ENCODE assay signal across 11 cellular contexts in genomic region chr7:81013036-81013435, GRCh38.
A peak's percentile ranks its signal among the peaks of the same experiment; 100 is the strongest.
DNase-seq lines count a peak whose midpoint lies in the region; ATAC-seq and TF ChIP-seq lines count a peak whose summit lies in the region.
"Had no signal": no experiment of that assay in that cellular context is flagged by ENCODE, and none has a peak within 500 bp of the region (broad histone marks: within the 10 kb centered on the region; RNA-seq: fewer than 3 reads in every experiment).

No MANE protein-coding gene starts in this region.

- H3K27me3 ChIP-seq in HUES48 (ENCODE audit: control insufficient read depth, insufficient read depth, low read length), result no peaks in the 10 kb centered on the region
- no peaks in the 10 kb centered on the region for H3K27me3 ChIP-seq in brain microvascular endothelial cell (replicated peaks)
- H3K27me3 ChIP-seq in left lung, result no peaks in the 10 kb centered on the region
- no peaks in the 10 kb centered on the region for H3K27me3 ChIP-seq in SJCRH30

- intact Hi-C loops in left lung (cut with DNase I), result no loop called here

- in situ Hi-C loops in brain microvascular endothelial cell (cut with HindIII; ENCODE audit: low pct_ligation_motif_present, low sequenced_read_pairs), result no loop called here

- ATAC-seq in left lung, result peak; percentile 51

- DNase-seq in AG08396 (ENCODE audit: low spot score) (peak; percentile 15), brain microvascular endothelial cell (peak; percentile 32), left lung (no peak), hippocampal formation (lab: John Stamatoyannopoulos, UW) (no peak), KG1 (lab: John Stamatoyannopoulos, UW) (no peak), SJCRH30 (no peak)
- DNase-seq in activated T-cell treated with anti-CD3 and anti-CD28 coated beads, Interleukin-2, amount 50 U/mL, for 1 hour, result no peak
- DNase-seq: CD4-positive, CD25-positive, alpha-beta regulatory T cell; naive B cell; NCI-H2029 treated with DMSO at 0.1 percent for 48 hours had no signal

- H3K27ac ChIP-seq in HUES48 (ENCODE audit: low read depth, low read length), result peak overlapping the region; percentile 68
- H3K27ac ChIP-seq in brain microvascular endothelial cell, result no peak overlapping the region
- no peak overlapping the region for H3K27ac ChIP-seq in left lung
- H3K27ac ChIP-seq in SJCRH30, result no peak overlapping the region

- H3K4me3 ChIP-seq in HUES48 (ENCODE audit: low read depth, low read length) (no peak overlapping the region), brain microvascular endothelial cell (ENCODE audit: low read depth, low read length) (no peak overlapping the region), left lung (no peak overlapping the region), SJCRH30 (no peak overlapping the region)

- no peaks in the 10 kb centered on the region for H3K36me3 ChIP-seq in HUES48 (ENCODE audit: control insufficient read depth, insufficient read depth, low read length)
- H3K36me3 ChIP-seq in brain microvascular endothelial cell (replicated peaks), result no peaks in the 10 kb centered on the region
- peaks cover 0 to 2% of the 10 kb centered on the region in 2 donors for H3K36me3 ChIP-seq in left lung
- no peaks in the 10 kb centered on the region for H3K36me3 ChIP-seq in SJCRH30

- TF ChIP-seq CTCF in brain microvascular endothelial cell (IDR thresholded peaks at IDR 0.05; ENCODE audit: low read depth, low read length, missing control alignments), result no peak
- no peak for TF ChIP-seq CTCF in left lung (IDR thresholded peaks at IDR 0.05)

- no peak overlapping the region for H3K9ac ChIP-seq in HUES48 (ENCODE audit: low read depth, low read length)

- H3K9me3 ChIP-seq in HUES48 (ENCODE audit: control insufficient read depth, insufficient read depth, low read length) (peaks cover 5% of the 10 kb centered on the region), left lung (peaks cover 0 to 15% of the 10 kb centered on the region in 2 donors), SJCRH30 (replicated peaks) (peaks cover 5% of the 10 kb centered on the region; the same call in 1 of the 2 replicates)

- H3K4me1 ChIP-seq in HUES48 (ENCODE audit: control insufficient read depth, insufficient read depth, low read length) (peaks cover 8% of the 10 kb centered on the region; the same call in 1 of the 2 replicates), left lung (no peaks in the 10 kb centered on the region), SJCRH30 (no peaks in the 10 kb centered on the region)

Comparison
In these comparisons a context has a peak if more than half of its experiments do, and no peak if none do; other contexts are left out.
1. DNase-seq: peak in AG08396 (single experiment) and brain microvascular endothelial cell (single experiment); none in left lung (0 of 2), hippocampal formation (0 of 2), activated T-cell treated with anti-CD3 and anti-CD28 coated beads, Interleukin-2, amount 50 U/mL, for 1 hour (single experiment), KG1 (single experiment) and SJCRH30 (0 of 2).